ENCODE assay signal across 1 cellular context in the genomic region with DNA sequence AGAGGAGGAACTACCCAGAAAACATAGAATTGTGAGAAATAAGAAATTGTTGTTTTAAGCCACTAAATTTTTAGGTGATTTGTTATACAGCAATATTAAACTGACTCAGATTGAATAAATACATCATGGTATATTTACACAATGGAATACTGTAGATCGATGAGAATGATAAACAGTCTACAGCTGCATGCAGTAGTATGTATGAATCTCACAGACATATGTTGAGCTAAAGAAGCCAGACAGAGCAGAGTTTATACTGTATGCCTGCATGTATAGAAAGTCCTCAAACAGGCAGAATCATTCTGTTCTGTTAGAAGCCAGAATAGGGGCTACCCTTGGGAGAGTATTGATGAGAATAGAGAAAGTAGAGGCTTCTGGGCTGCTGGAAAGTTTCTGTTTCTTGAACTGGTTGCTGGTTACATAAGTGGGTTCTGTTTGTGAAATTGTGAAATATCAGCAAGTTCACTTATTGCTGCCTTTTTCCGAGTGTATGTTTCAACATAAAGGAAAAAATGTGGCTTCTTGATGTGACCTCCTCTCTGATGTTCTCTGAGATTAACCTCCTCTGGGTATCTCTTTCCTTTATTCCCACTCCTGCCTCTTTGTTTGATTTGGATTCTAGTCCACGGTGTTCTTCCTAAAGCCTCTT.
TF ChIP-seq lines count a peak whose summit lies in the region.

No MANE protein-coding gene starts in this region.

TF ChIP-seq in IMR-90, 13 proteins besides CTCF, POLR2A, EP300 and RAD21:
- TF ChIP-seq MAFK (IDR thresholded peaks at IDR 0.05; ENCODE audit: low read depth, low read length) (no peak), BHLHE40 (IDR thresholded peaks at IDR 0.05; ENCODE audit: low read depth, low read length) (no peak), NFE2L2 (IDR thresholded peaks at IDR 0.05; ENCODE audit: low read depth, low read length) (no peak), CHD1 (IDR thresholded peaks at IDR 0.05; ENCODE audit: low read depth, low read length) (no peak), RFX5 (IDR thresholded peaks at IDR 0.05; ENCODE audit: low read depth, low read length) (no peak), MXI1 (IDR thresholded peaks at IDR 0.05; ENCODE audit: borderline replicate concordance, low read depth, low read length) (no peak), CEBPB (IDR thresholded peaks at IDR 0.05; ENCODE audit: low read depth, low read length) (no peak), SMC3 (IDR thresholded peaks at IDR 0.05; ENCODE audit: low read depth, low read length) (no peak), RCOR1 (IDR thresholded peaks at IDR 0.05; ENCODE audit: insufficient replicate concordance, low read length) (no peak), MAZ (IDR thresholded peaks at IDR 0.05; ENCODE audit: borderline replicate concordance, low read depth, low read length) (no peak), FOS (IDR thresholded peaks at IDR 0.05; ENCODE audit: low read depth, low read length) (no peak)
- TF ChIP-seq, protein P1, sequence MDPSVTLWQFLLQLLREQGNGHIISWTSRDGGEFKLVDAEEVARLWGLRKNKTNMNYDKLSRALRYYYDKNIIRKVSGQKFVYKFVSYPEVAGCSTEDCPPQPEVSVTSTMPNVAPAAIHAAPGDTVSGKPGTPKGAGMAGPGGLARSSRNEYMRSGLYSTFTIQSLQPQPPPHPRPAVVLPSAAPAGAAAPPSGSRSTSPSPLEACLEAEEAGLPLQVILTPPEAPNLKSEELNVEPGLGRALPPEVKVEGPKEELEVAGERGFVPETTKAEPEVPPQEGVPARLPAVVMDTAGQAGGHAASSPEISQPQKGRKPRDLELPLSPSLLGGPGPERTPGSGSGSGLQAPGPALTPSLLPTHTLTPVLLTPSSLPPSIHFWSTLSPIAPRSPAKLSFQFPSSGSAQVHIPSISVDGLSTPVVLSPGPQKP (IDR thresholded peaks at IDR 0.05; ENCODE audit: borderline replicate concordance, low read depth, low read length), result no peak
- TF ChIP-seq, protein P2, sequence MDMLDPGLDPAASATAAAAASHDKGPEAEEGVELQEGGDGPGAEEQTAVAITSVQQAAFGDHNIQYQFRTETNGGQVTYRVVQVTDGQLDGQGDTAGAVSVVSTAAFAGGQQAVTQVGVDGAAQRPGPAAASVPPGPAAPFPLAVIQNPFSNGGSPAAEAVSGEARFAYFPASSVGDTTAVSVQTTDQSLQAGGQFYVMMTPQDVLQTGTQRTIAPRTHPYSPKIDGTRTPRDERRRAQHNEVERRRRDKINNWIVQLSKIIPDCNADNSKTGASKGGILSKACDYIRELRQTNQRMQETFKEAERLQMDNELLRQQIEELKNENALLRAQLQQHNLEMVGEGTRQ (IDR thresholded peaks at IDR 0.05; ENCODE audit: low read depth, low read length), result no peak
